Comparison of ENCODE assay signal across 1 cellular context in genomic region chr17:18156171-18156975, GRCh38.
TF ChIP-seq lines count a peak whose summit lies in the region.

No MANE protein-coding gene starts in this region.

TF ChIP-seq in K562, 482 proteins besides CTCF, POLR2A, EP300 and RAD21:
- TF ChIP-seq TRIM24 (IDR thresholded peaks at IDR 0.05), result no peak
- TF ChIP-seq ATF7 (IDR thresholded peaks at IDR 0.05), result no peak
- no peak for TF ChIP-seq HMBOX1 (IDR thresholded peaks at IDR 0.05)
- no peak for TF ChIP-seq TAF7 (tag; IDR thresholded peaks at IDR 0.05)
- no peak for TF ChIP-seq MAFG (tag; conservative IDR thresholded peaks at IDR 0.05)
- no peak for TF ChIP-seq E2F6 (IDR thresholded peaks at IDR 0.05; ENCODE audit: borderline replicate concordance in 1 of 2, extremely low read depth in 1 of 2, insufficient read depth in 1 of 2, insufficient read length in 1 of 2, low read depth in 1 of 2, low read length in 1 of 2, poor library complexity in 1 of 2, severe bottlenecking in 1 of 2)
- no peak for TF ChIP-seq DACH1 (IDR thresholded peaks at IDR 0.05; ENCODE audit: partially characterized antibody)
- no peak for TF ChIP-seq ZNF408 (CRISPR knock-in tag; IDR thresholded peaks at IDR 0.05; ENCODE audit: low read depth)
- no peak for TF ChIP-seq RNF219 (CRISPR knock-in tag; IDR thresholded peaks at IDR 0.05)
